27 cellular contexts compared by ENCODE assay signal in genomic region chr3:17063591-17063990, GRCh38.
DNase-seq lines count a peak whose midpoint lies in the region; ATAC-seq and TF ChIP-seq lines count a peak whose summit lies in the region.
"Had no signal": no experiment of that assay in that cellular context is flagged by ENCODE, and none has a peak within 500 bp of the region (broad histone marks: within the 10 kb centered on the region; RNA-seq: fewer than 3 reads in every experiment).

No MANE protein-coding gene starts in this region.

- no peak for DNase-seq in CD4-positive, alpha-beta T cell
- no peak for DNase-seq in CD8-positive, alpha-beta memory T cell
- DNase-seq in activated naive CD8-positive, alpha-beta T cell treated with anti-CD3 and anti-CD28 coated beads, Interleukin-2, amount 10 ng/mL, durations not matched to agents 7 days and 5 days, result no peak
- DNase-seq in natural killer cell (no peak), NOMO-1 treated with dmso at 0.1 percent for 144 hours (lab: John Stamatoyannopoulos, UW; ENCODE audit: unreplicated experiment) (no peak)
- no peak for DNase-seq in activated effector memory CD4-positive, alpha-beta T cell treated with Interleukin-2 at 50 U/mL for 16 hours
- DNase-seq: colonic mucosa; foreskin keratinocyte; GM23248; heart right ventricle; mucosa of descending colon; NCI-H1436 treated with DMSO at 0.1 percent for 48 hours; NCI-H446; stimulated activated CD4-positive, alpha-beta T cell treated with anti-CD3 and anti-CD28 coated beads, Interleukin-4, amount 100 ng/mL, for 4 hours; stimulated activated naive CD4-positive, alpha-beta T cell treated with Interleukin-2 at 50 U/mL for 16 hours had no signal

- H3K4me1 ChIP-seq in CD8-positive, alpha-beta memory T cell (ENCODE audit: insufficient read depth, low read length), result no peaks in the 10 kb centered on the region
- H3K4me1 ChIP-seq: breast epithelium, colonic mucosa, esophagus muscularis mucosa, foreskin keratinocyte, vagina had no signal

- ATAC-seq in CD4-positive, alpha-beta T cell (ENCODE audit: poor library complexity), result no peak
- ATAC-seq in activated naive CD8-positive, alpha-beta T cell treated with anti-CD3 and anti-CD28 coated beads, Interleukin-2, amount 10 ng/mL, durations not matched to agents 7 days and 5 days (ENCODE audit: low read depth), result no peak
- ATAC-seq in natural killer cell, result no peak
- ATAC-seq in HG02840 (IDR thresholded peaks at IDR 0.05; ENCODE audit: low FRiP score, unreplicated experiment), result no peak
- ATAC-seq in GM18867 (IDR thresholded peaks at IDR 0.05; ENCODE audit: unreplicated experiment), result no peak
- ATAC-seq: foreskin keratinocyte, GM12878, heart right ventricle, mucosa of descending colon had no signal

- peaks cover 22% of the 10 kb centered on the region for H3K4me1 Mint-ChIP-seq in CD4-positive, alpha-beta T cell (ENCODE audit: low read depth)
- peaks cover 24 to 45% (median 42%) of the 10 kb centered on the region in 3 donors for H3K4me1 Mint-ChIP-seq in CD8-positive, alpha-beta memory T cell
- peaks cover 21% of the 10 kb centered on the region for H3K4me1 Mint-ChIP-seq in activated naive CD8-positive, alpha-beta T cell treated with anti-CD3 and anti-CD28 coated beads, Interleukin-2, amount 10 ng/mL, durations not matched to agents 7 days and 5 days
- peaks cover 40 to 47% of the 10 kb centered on the region in 2 donors for H3K4me1 Mint-ChIP-seq in natural killer cell

- H3K27me3 Mint-ChIP-seq in CD4-positive, alpha-beta T cell, result no peaks in the 10 kb centered on the region
- no peaks in the 10 kb centered on the region for H3K27me3 Mint-ChIP-seq in CD8-positive, alpha-beta memory T cell
- no peaks in the 10 kb centered on the region for H3K27me3 Mint-ChIP-seq in activated naive CD8-positive, alpha-beta T cell treated with anti-CD3 and anti-CD28 coated beads, Interleukin-2, amount 10 ng/mL, durations not matched to agents 7 days and 5 days
- H3K27me3 Mint-ChIP-seq in natural killer cell (ENCODE audit: low read depth in 2 of 2), result no peaks in the 10 kb centered on the region
- H3K27me3 Mint-ChIP-seq: progenitor cell of endocrine pancreas had no signal

- intact Hi-C loops in CD4-positive, alpha-beta T cell (cut with DNase I, micrococcal nuclease), result no loop called here
- intact Hi-C loops in natural killer cell (cut with micrococcal nuclease), result no loop called here

- no peak overlapping the region for H3K27ac ChIP-seq in CD4-positive, alpha-beta T cell (ENCODE audit: low read depth, low read length)
- no peak overlapping the region for H3K27ac ChIP-seq in CD8-positive, alpha-beta memory T cell (ENCODE audit: low read depth, low read length)
- H3K27ac ChIP-seq: breast epithelium, C4-2B, colonic mucosa, esophagus muscularis mucosa, foreskin keratinocyte, GM23248, RWPE1, thoracic aorta, vagina had no signal

- CTCF ChIA-PET in CD4-positive, alpha-beta T cell (lab: Charles Lee), result no interaction called here
- CTCF ChIA-PET in CD8-positive, alpha-beta memory T cell (lab: Charles Lee), result no interaction called here

- H3K27me3 ChIP-seq in CD4-positive, alpha-beta T cell (ENCODE audit: control insufficient read depth, insufficient read depth, low read length), result no peaks in the 10 kb centered on the region
- no peaks in the 10 kb centered on the region for H3K27me3 ChIP-seq in CD8-positive, alpha-beta memory T cell (ENCODE audit: insufficient read depth, low read length, poor library complexity, severe bottlenecking)
- H3K27me3 ChIP-seq: breast epithelium, colonic mucosa, esophagus muscularis mucosa, foreskin keratinocyte, heart right ventricle, vagina had no signal

- H3K36me3 Mint-ChIP-seq in CD4-positive, alpha-beta T cell (ENCODE audit: low read depth), result peaks cover 75% of the 10 kb centered on the region
- peaks cover 22 to 64% (median 26%) of the 10 kb centered on the region in 3 donors for H3K36me3 Mint-ChIP-seq in CD8-positive, alpha-beta memory T cell
- H3K36me3 Mint-ChIP-seq in activated naive CD8-positive, alpha-beta T cell treated with anti-CD3 and anti-CD28 coated beads, Interleukin-2, amount 10 ng/mL, durations not matched to agents 7 days and 5 days, result peaks cover 61% of the 10 kb centered on the region
- H3K36me3 Mint-ChIP-seq in natural killer cell, result peaks cover 23% of the 10 kb centered on the region

- H3K4me3 Mint-ChIP-seq in CD4-positive, alpha-beta T cell, result no peak overlapping the region
- H3K4me3 Mint-ChIP-seq in CD8-positive, alpha-beta memory T cell, result no peak overlapping the region
- no peak overlapping the region for H3K4me3 Mint-ChIP-seq in activated naive CD8-positive, alpha-beta T cell treated with anti-CD3 and anti-CD28 coated beads, Interleukin-2, amount 10 ng/mL, durations not matched to agents 7 days and 5 days
- H3K4me3 Mint-ChIP-seq in natural killer cell, result no peak overlapping the region

- peaks cover 6% of the 10 kb centered on the region for H3K36me3 ChIP-seq in CD8-positive, alpha-beta memory T cell (ENCODE audit: insufficient read depth, low read length)
- H3K36me3 ChIP-seq: colonic mucosa, vagina had no signal

- TF ChIP-seq CTCF in CD4-positive, alpha-beta T cell (IDR thresholded peaks at IDR 0.05), result no peak
- TF ChIP-seq CTCF in natural killer cell (IDR thresholded peaks at IDR 0.05), result no peak

- POLR2A ChIA-PET in CD4-positive, alpha-beta T cell (lab: Charles Lee), result no interaction called here
- POLR2A ChIA-PET in CD8-positive, alpha-beta memory T cell (lab: Charles Lee), result no interaction called here
- POLR2A ChIA-PET in activated naive CD8-positive, alpha-beta T cell treated with anti-CD3 and anti-CD28 coated beads, Interleukin-2, amount 10 ng/mL, durations not matched to agents 7 days and 5 days (lab: Charles Lee), result no interaction called here

- H3K27ac Mint-ChIP-seq in CD4-positive, alpha-beta T cell, result peak overlapping the region; percentile 5
- peak overlapping the region in 6 of 8 donors; percentile 2 to 85 (median 62) for H3K27ac Mint-ChIP-seq in CD8-positive, alpha-beta memory T cell
- H3K27ac Mint-ChIP-seq in activated naive CD8-positive, alpha-beta T cell treated with anti-CD3 and anti-CD28 coated beads, Interleukin-2, amount 10 ng/mL, durations not matched to agents 7 days and 5 days, result peak overlapping the region; percentile 59
- H3K27ac Mint-ChIP-seq in natural killer cell, result peak overlapping the region; percentile 46 to 74
- H3K27ac Mint-ChIP-seq: activated T-helper 2 cell treated with anti-CD3 and anti-CD28 coated beads, Interferon-gamma antibody, Interleukin-2, Interleukin-4, amounts not matched to agents 10 μg/mL and 5 μg/mL and 100 μg/mL, durations not matched to agents 14 hours and 24 hours and 36 hours; progenitor cell of endocrine pancreas had no signal

- no peaks in the 10 kb centered on the region for H3K9me3 ChIP-seq in CD4-positive, alpha-beta T cell (ENCODE audit: control insufficient read depth, low read length)
- no peaks in the 10 kb centered on the region for H3K9me3 ChIP-seq in CD8-positive, alpha-beta memory T cell (ENCODE audit: low read length)
- H3K9me3 ChIP-seq: breast epithelium, colonic mucosa, esophagus muscularis mucosa, heart right ventricle, mucosa of descending colon, thoracic aorta, vagina had no signal

- no peak overlapping the region for H3K4me3 ChIP-seq in CD8-positive, alpha-beta memory T cell (ENCODE audit: low read length)
- H3K4me3 ChIP-seq: breast epithelium, colonic mucosa, esophagus muscularis mucosa, GM12878, GM23248, heart right ventricle, lung, mucosa of descending colon, thoracic aorta, vagina had no signal

- no peaks in the 10 kb centered on the region for H3K9me3 Mint-ChIP-seq in CD4-positive, alpha-beta T cell
- H3K9me3 Mint-ChIP-seq in CD8-positive, alpha-beta memory T cell, result no peaks in the 10 kb centered on the region
- peaks cover 14% of the 10 kb centered on the region for H3K9me3 Mint-ChIP-seq in activated naive CD8-positive, alpha-beta T cell treated with anti-CD3 and anti-CD28 coated beads, Interleukin-2, amount 10 ng/mL, durations not matched to agents 7 days and 5 days
- peaks cover 3 to 5% of the 10 kb centered on the region in 2 donors for H3K9me3 Mint-ChIP-seq in natural killer cell
- H3K9me3 Mint-ChIP-seq: activated T-helper 2 cell treated with anti-CD3 and anti-CD28 coated beads, Interferon-gamma antibody, Interleukin-2, Interleukin-4, amounts not matched to agents 10 μg/mL and 5 μg/mL and 100 μg/mL, durations not matched to agents 14 hours and 24 hours and 36 hours had no signal

Comparison
In these comparisons a context has a peak if more than half of its experiments do, and no peak if none do; other contexts are left out.
1. H3K27ac Mint-ChIP-seq: peak in every context shown above with its lines; median percentile 62 in CD8-positive, alpha-beta memory T cell; 60 in natural killer cell; 59 in activated naive CD8-positive, alpha-beta T cell treated with anti-CD3 and anti-CD28 coated beads, Interleukin-2, amount 10 ng/mL, durations not matched to agents 7 days and 5 days; 5 in CD4-positive, alpha-beta T cell.